ENCODE assay signal across 15 cellular contexts in genomic region chr1:15110867-15111230, GRCh38. TPM values are rescaled to one million over a fixed set of nuclear protein-coding genes. Genes with fewer than 3 reads are reported as not detected.
DNase-seq lines count a peak whose midpoint lies in the region; ATAC-seq and TF ChIP-seq lines count a peak whose summit lies in the region.
"Had no signal": no experiment of that assay in that cellular context is flagged by ENCODE, and none has a peak within 500 bp of the region (broad histone marks: within the 10 kb centered on the region; RNA-seq: fewer than 3 reads in every experiment).

No MANE protein-coding gene starts in this region.

- H3K27me3 ChIP-seq in H7 (ENCODE audit: control insufficient read depth, insufficient read depth, low read length): no peaks in the 10 kb centered on the region

- DNase-seq in ELR (ENCODE audit: low read depth): peak; percentile 8
- DNase-seq in H7: peak; percentile 84
- no peak for DNase-seq in chondrocyte (ENCODE audit: low spot score)
- peak; percentile 71 for DNase-seq in iPS-NIHi7 (ENCODE audit: extremely low spot score)
- DNase-seq in globus pallidus (ENCODE audit: low spot score): no peak
- no peak for DNase-seq in GF-D8 (lab: John Stamatoyannopoulos, UW)
- DNase-seq in kidney glomerular epithelial cell (lab: John Stamatoyannopoulos, UW): no peak
- DNase-seq: COR-L47, DMS79, GDM1, IMR-90, NCI-H187, NCI-H526 treated with DMSO at 0.1 percent for 48 hours had no signal

- peak; percentile 15 for TF ChIP-seq CTCF in chondrocyte (IDR thresholded peaks at IDR 0.05)

- H3K27ac Mint-ChIP-seq in chondrocyte (ENCODE audit: unreplicated experiment): no peak overlapping the region

- no peaks in the 10 kb centered on the region for H3K36me3 ChIP-seq in H7 (replicated peaks; ENCODE audit: control insufficient read depth, insufficient read depth, low read length)

- peaks cover 5% of the 10 kb centered on the region for H3K4me1 Mint-ChIP-seq in chondrocyte (ENCODE audit: low read depth)

- no peak overlapping the region for H3K4me3 Mint-ChIP-seq in chondrocyte (ENCODE audit: unreplicated experiment)

- H3K27me3 Mint-ChIP-seq in chondrocyte (ENCODE audit: low read depth): peaks cover 9% of the 10 kb centered on the region

- no peak overlapping the region for H3K4me3 ChIP-seq in H7 (ENCODE audit: insufficient read depth, low read depth, low read length)

- no peak for ATAC-seq in GM18873 (IDR thresholded peaks at IDR 0.05; ENCODE audit: low FRiP score, unreplicated experiment)
- ATAC-seq: Panc1 had no signal

- H3K36me3 Mint-ChIP-seq in chondrocyte (ENCODE audit: low read depth): peaks cover 3% of the 10 kb centered on the region

- H3K9me3 Mint-ChIP-seq in chondrocyte (ENCODE audit: low read depth): no peaks in the 10 kb centered on the region

RNA-seq across cellular contexts. Expression of gene TMEM51, which starts 42.7 kb away (rescaled TPM):
- 9.8 and 11.9 TPM in 2 replicates for total RNA-seq in H7 (2014; rRNA removed; shearing (Covaris generic))
- 0.82 to 1.9 TPM (median 1.8 TPM) in 3 replicates for total RNA-seq in chondrocyte

Comparison
In these comparisons a context has a peak if more than half of its experiments do, and no peak if none do; other contexts are left out.
1. DNase-seq: peak in ELR (single experiment), H7 (single experiment) and iPS-NIHi7 (single experiment); none in chondrocyte (single experiment), globus pallidus (single experiment), GF-D8 (single experiment) and kidney glomerular epithelial cell (single experiment).